Comparison of ENCODE assay signal across 13 cellular contexts in the genomic region with DNA sequence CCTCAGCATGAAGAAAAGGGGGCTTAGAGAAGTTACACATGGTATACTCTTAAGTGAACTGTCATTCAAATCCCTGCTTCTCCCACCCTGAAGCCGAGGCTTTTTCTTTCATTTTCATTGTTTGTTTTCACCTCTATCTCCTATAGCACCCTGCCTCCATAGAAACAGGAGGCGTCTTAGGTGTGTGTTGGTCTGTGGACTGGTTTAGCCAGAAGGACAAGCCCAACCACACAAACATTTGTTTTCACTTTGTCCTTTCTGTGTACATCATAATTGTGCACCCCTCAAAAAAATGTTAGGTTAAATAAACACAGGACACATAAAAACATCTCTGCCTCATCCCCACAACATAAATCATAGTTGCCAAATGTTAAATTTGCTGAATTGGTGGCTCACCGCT.
DNase-seq lines count a peak whose midpoint lies in the region; TF ChIP-seq lines count a peak whose summit lies in the region.
"Had no signal": no experiment of that assay in that cellular context is flagged by ENCODE, and none has a peak within 500 bp of the region (broad histone marks: within the 10 kb centered on the region; RNA-seq: fewer than 3 reads in every experiment).

No MANE protein-coding gene starts in this region.

- H3K27me3 Mint-ChIP-seq in nephron progenitor cell (ENCODE audit: low read depth, poor library complexity) = peaks cover 4% of the 10 kb centered on the region

- peak overlapping the region; percentile 84 for H2AFZ ChIP-seq in smooth muscle cell (ENCODE audit: low read depth)

- 71% methylated on average over 3 of the region's 3 CpGs for WGBS in smooth muscle cell (ENCODE audit: low lambda C conversion rate)

- H3K4me2 ChIP-seq in smooth muscle cell = peak overlapping the region; percentile 79

- peak overlapping the region; percentile 43 for H3K4me3 ChIP-seq in LNCaP clone FGC (ENCODE audit: low read depth, low read length)
- peak overlapping the region; percentile 47 for H3K4me3 ChIP-seq in endocrine pancreas (ENCODE audit: control insufficient read depth, insufficient read depth, low read length)
- H3K4me3 ChIP-seq in smooth muscle cell = peak overlapping the region; percentile 39

- DNase-seq in NCI-H146 (lab: John Stamatoyannopoulos, UW) = peak; percentile 14
- no peak for DNase-seq in NCI-H146 treated with DMSO at 0.1 percent for 48 hours (lab: John Stamatoyannopoulos, UW; ENCODE audit: unreplicated experiment)
- peak; percentile 58 for DNase-seq in LNCaP clone FGC (ENCODE audit: low read depth)
- no peak for DNase-seq in smooth muscle cell (lab: John Stamatoyannopoulos, UW; ENCODE audit: unreplicated experiment)
- DNase-seq in NOMO-1 treated with DMSO at 0.1 percent for 48 hours (lab: John Stamatoyannopoulos, UW; ENCODE audit: unreplicated experiment) = no peak
- DNase-seq in NCI-H1048 (lab: John Stamatoyannopoulos, UW) = no peak
- no peak for DNase-seq in nephron progenitor cell
- DNase-seq: adrenal gland, heart right ventricle, NCI-H446, nucleus accumbens had no signal

- H3K9me3 ChIP-seq in endocrine pancreas (ENCODE audit: control insufficient read depth, low read length) = no peaks in the 10 kb centered on the region
- no peaks in the 10 kb centered on the region for H3K9me3 ChIP-seq in smooth muscle cell (replicated peaks; ENCODE audit: low read depth)
- H3K9me3 ChIP-seq: adrenal gland, heart right ventricle had no signal

- H3K27ac Mint-ChIP-seq in nephron progenitor cell = no peak overlapping the region
- H3K27ac Mint-ChIP-seq: WTC11 had no signal

- no peaks in the 10 kb centered on the region for H3K36me3 ChIP-seq in endocrine pancreas (ENCODE audit: control insufficient read depth, insufficient read depth, low read length)
- H3K36me3 ChIP-seq in smooth muscle cell (ENCODE audit: low read depth) = no peaks in the 10 kb centered on the region
- H3K36me3 ChIP-seq: adrenal gland, heart right ventricle had no signal

- no peaks in the 10 kb centered on the region for H3K9me3 Mint-ChIP-seq in nephron progenitor cell

- H3K4me1 ChIP-seq in endocrine pancreas (ENCODE audit: control insufficient read depth, insufficient read depth, low read length) (no peaks in the 10 kb centered on the region), smooth muscle cell (ENCODE audit: low read depth) (peaks cover 3% of the 10 kb centered on the region)
- H3K4me1 ChIP-seq: adrenal gland had no signal

- H3F3A ChIP-seq in smooth muscle cell (ENCODE audit: low read depth) = no peaks in the 10 kb centered on the region

- H3K27ac ChIP-seq in smooth muscle cell (ENCODE audit: low read depth) = peak overlapping the region; percentile 27
- H3K27ac ChIP-seq: adrenal gland, heart right ventricle had no signal

- H3K4me3 Mint-ChIP-seq in nephron progenitor cell = no peak overlapping the region
- H3K4me3 Mint-ChIP-seq: WTC11 had no signal

- no peaks in the 10 kb centered on the region for H3K4me1 Mint-ChIP-seq in nephron progenitor cell
- H3K4me1 Mint-ChIP-seq: WTC11 had no signal

- H4K20me1 ChIP-seq in smooth muscle cell (ENCODE audit: low read depth) = no peaks in the 10 kb centered on the region

- H3K79me2 ChIP-seq in smooth muscle cell (ENCODE audit: low read depth) = no peaks in the 10 kb centered on the region

- H3K9ac ChIP-seq in endocrine pancreas (ENCODE audit: control insufficient read depth, insufficient read depth, low read length) (no peak overlapping the region), smooth muscle cell (ENCODE audit: low read depth) (peak overlapping the region; percentile 24)

- H3K36me3 Mint-ChIP-seq in nephron progenitor cell (ENCODE audit: low read depth) = no peaks in the 10 kb centered on the region
- H3K36me3 Mint-ChIP-seq: WTC11 had no signal

- H3K27me3 ChIP-seq in endocrine pancreas (ENCODE audit: control insufficient read depth, insufficient read depth, low read length) = no peaks in the 10 kb centered on the region
- H3K27me3 ChIP-seq in smooth muscle cell (ENCODE audit: low read depth) = no peaks in the 10 kb centered on the region
- H3K27me3 ChIP-seq: adrenal gland, heart right ventricle had no signal

- TF ChIP-seq CTCF in LNCaP clone FGC (IDR thresholded peaks at IDR 0.05; ENCODE audit: control insufficient read depth, extremely low read depth, insufficient read depth) (no peak), smooth muscle cell (IDR thresholded peaks at IDR 0.05; ENCODE audit: borderline replicate concordance, insufficient read depth, poor library complexity, severe bottlenecking) (no peak), nephron progenitor cell (IDR thresholded peaks at IDR 0.05) (no peak)

Comparison
In these comparisons a context has a peak if more than half of its experiments do, and no peak if none do; other contexts are left out.
1. DNase-seq: peak in NCI-H146 (single experiment) and LNCaP clone FGC (single experiment); none in NCI-H146 treated with DMSO at 0.1 percent for 48 hours (single experiment), smooth muscle cell (single experiment), NOMO-1 treated with DMSO at 0.1 percent for 48 hours (single experiment), NCI-H1048 (single experiment) and nephron progenitor cell (single experiment).
2. Peak in every context shown above with its lines, with median percentiles within 50 percentile points of each other: H3K4me3 ChIP-seq.